ENCODE assay signal across 18 cellular contexts in the genomic region with DNA sequence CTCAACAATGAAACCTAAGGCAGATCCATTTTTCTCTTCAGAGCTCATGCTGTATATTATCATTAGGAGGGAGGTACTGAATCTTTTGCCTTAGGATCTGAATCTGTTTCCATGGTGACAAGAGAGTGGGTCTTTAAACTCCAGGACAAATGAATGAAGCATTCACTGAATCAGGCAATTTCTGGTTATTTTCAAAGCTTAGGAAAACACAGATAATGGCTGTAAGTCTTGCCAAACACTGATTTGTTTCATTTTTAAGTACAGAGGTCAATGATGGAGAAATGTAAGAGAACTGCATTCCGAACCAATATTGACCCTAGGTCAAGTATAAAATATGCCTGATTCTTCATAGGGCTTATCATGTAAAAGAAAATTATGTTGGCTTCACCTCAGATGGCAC.
"Had no signal": no experiment of that assay in that cellular context is flagged by ENCODE, and none has a peak within 500 bp of the region (broad histone marks: within the 10 kb centered on the region; RNA-seq: fewer than 3 reads in every experiment).

No MANE protein-coding gene starts in this region.

- DNase-seq: activated CD4-positive, alpha-beta T cell treated with anti-CD3 and anti-CD28 coated beads for 36 hours; activated CD4-positive, alpha-beta T cell treated with anti-CD3 and anti-CD28 coated beads, Interleukin-2, amount 50 U/mL, for 48 hours; activated gamma-delta T cell treated with Interleukin-2 at 50 U/mL for 16 hours; amniotic stem cell; dorsolateral prefrontal cortex; endodermal cell; hypothalamus; islet precursor cell; left colon; nucleus accumbens; posterior cingulate gyrus; sigmoid colon; stimulated activated CD4-positive, alpha-beta T cell treated with anti-CD3 and anti-CD28 coated beads, Interleukin-4, amount 100 ng/mL, for 24 hours; tibial artery had no signal

- ATAC-seq: activated CD4-positive, alpha-beta T cell treated with anti-CD3 and anti-CD28 coated beads for 36 hours; activated naive CD4-positive, alpha-beta T cell treated with anti-CD3 and anti-CD28 coated beads, Interleukin-2, amount 50 U/mL, for 72 hours; left colon; natural killer cell treated with Interleukin-12 subunit alpha and Interleukin-12 subunit beta and Interleukin-15 and Interleukin-18, amount 100 ng/mL, for 72 hours; stimulated activated effector memory CD8-positive, alpha-beta T cell treated with anti-CD3 and anti-CD28 coated beads, Interleukin-12 subunit alpha, Interleukin-12 subunit beta, amount 100 ng/mL, for 72 hours; WTC11 had no signal
